25 cellular contexts compared by ENCODE assay signal in the genomic region with DNA sequence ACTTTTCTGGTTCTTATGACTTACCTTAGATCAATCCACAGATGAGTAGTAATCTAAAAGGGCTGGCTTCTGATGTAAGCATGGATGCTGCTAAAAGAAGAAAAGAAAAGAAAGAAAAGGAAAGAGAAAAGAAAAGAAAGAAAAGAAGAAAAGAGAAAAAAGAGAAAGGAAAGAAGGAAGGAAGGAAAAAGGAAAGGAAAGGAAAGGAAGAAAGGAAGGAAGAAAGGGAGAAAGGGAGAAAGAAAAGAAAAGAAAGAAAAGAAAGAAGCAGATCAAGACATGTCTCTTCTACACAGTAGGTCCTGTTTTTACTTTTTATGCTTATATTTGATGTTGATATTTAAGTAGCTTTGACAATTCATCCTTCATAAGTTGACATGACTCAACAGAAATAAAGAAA.
"Had no signal": no experiment of that assay in that cellular context is flagged by ENCODE, and none has a peak within 500 bp of the region (broad histone marks: within the 10 kb centered on the region; RNA-seq: fewer than 3 reads in every experiment).

No MANE protein-coding gene starts in this region.

- H3K27ac Mint-ChIP-seq: activated CD4-positive, alpha-beta T cell treated with anti-CD3 and anti-CD28 coated beads, Interleukin-2, amount 10 ng/mL, durations not matched to agents 7 days and 5 days; activated CD8-positive, alpha-beta T cell treated with anti-CD3 and anti-CD28 coated beads for 36 hours; activated naive CD8-positive, alpha-beta T cell; activated T-helper 17 cell treated with anti-CD3 and anti-CD28 coated beads, Interleukin-2, amount 50 U/mL, for 72 hours; dendritic cell treated with granulocyte-macrophage colony-stimulating factor and Interleukin-4, amounts not matched to agents 40 ng/mL and 50 ng/mL, for 4 days; endodermal cell had no signal

- ATAC-seq: activated CD8-positive, alpha-beta T cell treated with anti-CD3 and anti-CD28 coated beads for 36 hours; activated T-cell treated with anti-CD3 and anti-CD28 coated beads, Interleukin-2, amount 50 U/mL, for 4 hours; activated T-helper 17 cell treated with anti-CD3 and anti-CD28 coated beads, Interleukin-2, amount 50 U/mL, for 72 hours; esophagus mucosa had no signal

- H3K36me3 Mint-ChIP-seq: activated naive CD8-positive, alpha-beta T cell had no signal

- H3K4me3 Mint-ChIP-seq: activated CD4-positive, alpha-beta T cell treated with anti-CD3 and anti-CD28 coated beads, Interleukin-2, amount 10 ng/mL, durations not matched to agents 7 days and 5 days; activated CD8-positive, alpha-beta T cell treated with anti-CD3 and anti-CD28 coated beads for 36 hours; activated naive CD8-positive, alpha-beta T cell; activated T-cell treated with anti-CD3 and anti-CD28 coated beads, Interleukin-2, amount 50 U/mL, for 4 hours; activated T-helper 17 cell treated with anti-CD3 and anti-CD28 coated beads, Interleukin-2, amount 50 U/mL, for 72 hours; central memory CD8-positive, alpha-beta T cell; dendritic cell treated with granulocyte-macrophage colony-stimulating factor and Interleukin-4, amounts not matched to agents 40 ng/mL and 50 ng/mL, for 4 days; endodermal cell had no signal

- H3K27me3 Mint-ChIP-seq: activated CD4-positive, alpha-beta T cell treated with anti-CD3 and anti-CD28 coated beads, Interleukin-2, amount 10 ng/mL, durations not matched to agents 7 days and 5 days; activated CD8-positive, alpha-beta T cell treated with anti-CD3 and anti-CD28 coated beads for 36 hours; activated naive CD8-positive, alpha-beta T cell; activated T-helper 17 cell treated with anti-CD3 and anti-CD28 coated beads, Interleukin-2, amount 50 U/mL, for 72 hours; central memory CD8-positive, alpha-beta T cell; dendritic cell treated with granulocyte-macrophage colony-stimulating factor and Interleukin-4, amounts not matched to agents 40 ng/mL and 50 ng/mL, for 4 days had no signal

- H3K9me3 Mint-ChIP-seq: activated CD4-positive, alpha-beta T cell treated with anti-CD3 and anti-CD28 coated beads, Interleukin-2, amount 10 ng/mL, durations not matched to agents 7 days and 5 days; activated CD8-positive, alpha-beta T cell treated with anti-CD3 and anti-CD28 coated beads for 36 hours; activated T-cell treated with anti-CD3 and anti-CD28 coated beads, Interleukin-2, amount 50 U/mL, for 4 hours; activated T-helper 17 cell treated with anti-CD3 and anti-CD28 coated beads, Interleukin-2, amount 50 U/mL, for 72 hours; central memory CD8-positive, alpha-beta T cell; dendritic cell treated with granulocyte-macrophage colony-stimulating factor and Interleukin-4, amounts not matched to agents 40 ng/mL and 50 ng/mL, for 4 days; endodermal cell had no signal

- H3K4me1 Mint-ChIP-seq: activated CD4-positive, alpha-beta T cell treated with anti-CD3 and anti-CD28 coated beads, Interleukin-2, amount 10 ng/mL, durations not matched to agents 7 days and 5 days; activated T-helper 17 cell treated with anti-CD3 and anti-CD28 coated beads, Interleukin-2, amount 50 U/mL, for 72 hours; central memory CD8-positive, alpha-beta T cell had no signal

- DNase-seq: activated CD4-positive, alpha-beta T cell treated with anti-CD3 and anti-CD28 coated beads for 1 hour; activated CD4-positive, alpha-beta T cell treated with anti-CD3 and anti-CD28 coated beads for 4 hours; activated CD4-positive, alpha-beta T cell treated with anti-CD3 and anti-CD28 coated beads, Interleukin-2, amount 10 ng/mL, durations not matched to agents 7 days and 5 days; activated CD4-positive, alpha-beta T cell treated with anti-CD3 and anti-CD28 coated beads, Interleukin-2, amount 50 U/mL, for 4 hours; activated CD8-positive, alpha-beta memory T cell treated with anti-CD3 and anti-CD28 coated beads for 24 hours; activated CD8-positive, alpha-beta T cell treated with anti-CD3 and anti-CD28 coated beads for 36 hours; activated effector memory CD4-positive, alpha-beta T cell treated with Interleukin-2 at 50 U/mL for 16 hours; activated gamma-delta T cell treated with Interleukin-2 at 50 U/mL for 16 hours; activated naive CD4-positive, alpha-beta T cell treated with anti-CD3 and anti-CD28 coated beads, Interleukin-2, amount 50 U/mL, for 16 hours; activated naive CD4-positive, alpha-beta T cell treated with Interleukin-2 at 50 U/mL for 16 hours; activated T-cell treated with anti-CD3 and anti-CD28 coated beads, Interleukin-2, amount 50 U/mL, for 4 hours; amniotic stem cell; anterior cingulate cortex; brain microvascular endothelial cell; dorsolateral prefrontal cortex; effector memory CD4-positive, alpha-beta T cell; endodermal cell; foreskin fibroblast; head of caudate nucleus; T-helper 2 cell had no signal
